ENCODE assay signal across 14 cellular contexts in genomic region chrX:78118628-78119027, GRCh38. TPM values are rescaled to one million over a fixed set of nuclear protein-coding genes. Genes with fewer than 3 reads are reported as not detected.
DNase-seq lines count a peak whose midpoint lies in the region; ATAC-seq and TF ChIP-seq lines count a peak whose summit lies in the region.
"Had no signal": no experiment of that assay in that cellular context is flagged by ENCODE, and none has a peak within 500 bp of the region (broad histone marks: within the 10 kb centered on the region; RNA-seq: fewer than 3 reads in every experiment).

No MANE protein-coding gene starts in this region.

- DNase-seq in activated CD4-positive, alpha-beta T cell treated with anti-CD3 and anti-CD28 coated beads, Interleukin-2, amount 10 ng/mL, durations not matched to agents 24 days and 14 days, result no peak
- no peak for DNase-seq in activated CD4-positive, alpha-beta T cell treated with anti-CD3 and anti-CD28 coated beads for 48 hours
- DNase-seq in CD4-positive, alpha-beta T cell, result no peak
- no peak for DNase-seq in activated T-helper 1 cell treated with anti-CD3 and anti-CD28 coated beads, Interleukin-12 subunit alpha, Interleukin-12 subunit beta, Interleukin-2, Interleukin-4 antibody, amounts not matched to agents 30 ng/mL and 10 ng/mL and 1 ng/mL, durations not matched to agents 14 hours and 24 hours and 36 hours (ENCODE audit: low spot score)
- no peak for DNase-seq in effector memory CD8-positive, alpha-beta T cell
- DNase-seq in A172 (ENCODE audit: low spot score), result no peak
- DNase-seq in central memory CD4-positive, alpha-beta T cell, result no peak
- DNase-seq in stimulated activated CD4-positive, alpha-beta T cell treated with anti-CD3 and anti-CD28 coated beads, Interleukin-2, amount 100 ng/mL, for 48 hours, result no peak
- DNase-seq: DMS79, NCI-H1436 treated with DMSO at 0.1 percent for 48 hours, NCI-H2081 treated with DMSO at 0.1 percent for 48 hours, NCI-H524 had no signal

- ATAC-seq in CD4-positive, alpha-beta T cell (ENCODE audit: poor library complexity), result no peak
- no peak for ATAC-seq in effector memory CD8-positive, alpha-beta T cell (replicated peaks)
- ATAC-seq: HCT116 had no signal

- no peak for TF ChIP-seq CTCF in CD4-positive, alpha-beta T cell (IDR thresholded peaks at IDR 0.05)

- CTCF ChIA-PET in CD4-positive, alpha-beta T cell (lab: Charles Lee), result no interaction called here

- intact Hi-C loops in activated CD4-positive, alpha-beta T cell treated with anti-CD3 and anti-CD28 coated beads, Interleukin-2, amount 10 ng/mL, durations not matched to agents 24 days and 14 days (cut with micrococcal nuclease), result no loop called here
- intact Hi-C loops in CD4-positive, alpha-beta T cell (cut with DNase I, micrococcal nuclease), result loop anchor here in 1 of 2 experiments (5.0 kb wide), 1 partner anchor 221 kb away; the partner anchor contains the start of genes COX7B and MAGT1
- intact Hi-C loops in activated T-helper 1 cell treated with anti-CD3 and anti-CD28 coated beads, Interleukin-12 subunit alpha, Interleukin-12 subunit beta, Interleukin-2, Interleukin-4 antibody, amounts not matched to agents 30 ng/mL and 10 ng/mL and 1 ng/mL, durations not matched to agents 14 hours and 24 hours and 36 hours (cut with micrococcal nuclease), result no loop called here

- H3K4me1 Mint-ChIP-seq in activated CD4-positive, alpha-beta T cell treated with anti-CD3 and anti-CD28 coated beads, Interleukin-2, amount 10 ng/mL, durations not matched to agents 24 days and 14 days, result peaks cover 62% of the 10 kb centered on the region
- peaks cover 77% of the 10 kb centered on the region for H3K4me1 Mint-ChIP-seq in CD4-positive, alpha-beta T cell (ENCODE audit: low read depth)
- H3K4me1 Mint-ChIP-seq in activated T-helper 1 cell treated with anti-CD3 and anti-CD28 coated beads, Interleukin-12 subunit alpha, Interleukin-12 subunit beta, Interleukin-2, Interleukin-4 antibody, amounts not matched to agents 30 ng/mL and 10 ng/mL and 1 ng/mL, durations not matched to agents 14 hours and 24 hours and 36 hours (ENCODE audit: low read depth), result peaks cover 71% of the 10 kb centered on the region
- H3K4me1 Mint-ChIP-seq in effector memory CD8-positive, alpha-beta T cell (ENCODE audit: low read depth in 2 of 2), result peaks cover 11 to 15% of the 10 kb centered on the region in 2 donors

- no peaks in the 10 kb centered on the region for H3K27me3 ChIP-seq in CD4-positive, alpha-beta T cell (ENCODE audit: control insufficient read depth, insufficient read depth, low read length)

- peaks cover 77% of the 10 kb centered on the region for H3K36me3 Mint-ChIP-seq in activated CD4-positive, alpha-beta T cell treated with anti-CD3 and anti-CD28 coated beads, Interleukin-2, amount 10 ng/mL, durations not matched to agents 24 days and 14 days (ENCODE audit: low read depth)
- peaks cover 92% of the 10 kb centered on the region for H3K36me3 Mint-ChIP-seq in CD4-positive, alpha-beta T cell (ENCODE audit: low read depth)
- H3K36me3 Mint-ChIP-seq in activated T-helper 1 cell treated with anti-CD3 and anti-CD28 coated beads, Interleukin-12 subunit alpha, Interleukin-12 subunit beta, Interleukin-2, Interleukin-4 antibody, amounts not matched to agents 30 ng/mL and 10 ng/mL and 1 ng/mL, durations not matched to agents 14 hours and 24 hours and 36 hours (ENCODE audit: low read depth), result peaks cover 58% of the 10 kb centered on the region
- H3K36me3 Mint-ChIP-seq in effector memory CD8-positive, alpha-beta T cell (ENCODE audit: insufficient read depth), result peaks cover 87% of the 10 kb centered on the region

- H3K4me3 Mint-ChIP-seq in activated CD4-positive, alpha-beta T cell treated with anti-CD3 and anti-CD28 coated beads, Interleukin-2, amount 10 ng/mL, durations not matched to agents 24 days and 14 days, result peak overlapping the region; percentile 43
- H3K4me3 Mint-ChIP-seq in CD4-positive, alpha-beta T cell, result no peak overlapping the region
- H3K4me3 Mint-ChIP-seq in activated T-helper 1 cell treated with anti-CD3 and anti-CD28 coated beads, Interleukin-12 subunit alpha, Interleukin-12 subunit beta, Interleukin-2, Interleukin-4 antibody, amounts not matched to agents 30 ng/mL and 10 ng/mL and 1 ng/mL, durations not matched to agents 14 hours and 24 hours and 36 hours, result no peak overlapping the region
- H3K4me3 Mint-ChIP-seq in effector memory CD8-positive, alpha-beta T cell, result no peak overlapping the region
- H3K4me3 Mint-ChIP-seq: CD14-positive monocyte had no signal

- no peaks in the 10 kb centered on the region for H3K9me3 ChIP-seq in CD4-positive, alpha-beta T cell (ENCODE audit: control insufficient read depth, low read length)

- H3K9me3 Mint-ChIP-seq in activated CD4-positive, alpha-beta T cell treated with anti-CD3 and anti-CD28 coated beads, Interleukin-2, amount 10 ng/mL, durations not matched to agents 24 days and 14 days, result no peaks in the 10 kb centered on the region
- H3K9me3 Mint-ChIP-seq in CD4-positive, alpha-beta T cell, result no peaks in the 10 kb centered on the region
- no peaks in the 10 kb centered on the region for H3K9me3 Mint-ChIP-seq in activated T-helper 1 cell treated with anti-CD3 and anti-CD28 coated beads, Interleukin-12 subunit alpha, Interleukin-12 subunit beta, Interleukin-2, Interleukin-4 antibody, amounts not matched to agents 30 ng/mL and 10 ng/mL and 1 ng/mL, durations not matched to agents 14 hours and 24 hours and 36 hours
- H3K9me3 Mint-ChIP-seq in effector memory CD8-positive, alpha-beta T cell, result no peaks in the 10 kb centered on the region
- H3K9me3 Mint-ChIP-seq: CD14-positive monocyte had no signal

- peak overlapping the region; percentile 49 for H3K27ac Mint-ChIP-seq in activated CD4-positive, alpha-beta T cell treated with anti-CD3 and anti-CD28 coated beads, Interleukin-2, amount 10 ng/mL, durations not matched to agents 24 days and 14 days
- peak overlapping the region; percentile 56 for H3K27ac Mint-ChIP-seq in CD4-positive, alpha-beta T cell
- peak overlapping the region; percentile 75 for H3K27ac Mint-ChIP-seq in activated T-helper 1 cell treated with anti-CD3 and anti-CD28 coated beads, Interleukin-12 subunit alpha, Interleukin-12 subunit beta, Interleukin-2, Interleukin-4 antibody, amounts not matched to agents 30 ng/mL and 10 ng/mL and 1 ng/mL, durations not matched to agents 14 hours and 24 hours and 36 hours
- H3K27ac Mint-ChIP-seq in effector memory CD8-positive, alpha-beta T cell, result peak overlapping the region; percentile 56 to 69

- H3K27ac ChIP-seq in CD4-positive, alpha-beta T cell (ENCODE audit: low read depth, low read length), result no peak overlapping the region

- POLR2A ChIA-PET in CD4-positive, alpha-beta T cell (lab: Charles Lee), result no interaction called here

- H3K27me3 Mint-ChIP-seq in activated CD4-positive, alpha-beta T cell treated with anti-CD3 and anti-CD28 coated beads, Interleukin-2, amount 10 ng/mL, durations not matched to agents 24 days and 14 days, result no peaks in the 10 kb centered on the region
- H3K27me3 Mint-ChIP-seq in CD4-positive, alpha-beta T cell, result no peaks in the 10 kb centered on the region
- H3K27me3 Mint-ChIP-seq in activated T-helper 1 cell treated with anti-CD3 and anti-CD28 coated beads, Interleukin-12 subunit alpha, Interleukin-12 subunit beta, Interleukin-2, Interleukin-4 antibody, amounts not matched to agents 30 ng/mL and 10 ng/mL and 1 ng/mL, durations not matched to agents 14 hours and 24 hours and 36 hours (ENCODE audit: insufficient read depth), result no peaks in the 10 kb centered on the region
- H3K27me3 Mint-ChIP-seq in effector memory CD8-positive, alpha-beta T cell, result no peaks in the 10 kb centered on the region

RNA-seq across cellular contexts. Expression of gene PGK1, which starts 14.6 kb away (rescaled TPM):
- total RNA-seq in activated CD4-positive, alpha-beta T cell treated with anti-CD3 and anti-CD28 coated beads, Interleukin-2, amount 10 ng/mL, durations not matched to agents 24 days and 14 days, result 1,039 and 1,063 TPM in 2 replicates
- 100 to 1,000 TPM; 267 to 281 TPM for total RNA-seq in CD4-positive, alpha-beta T cell
- total RNA-seq in activated T-helper 1 cell treated with anti-CD3 and anti-CD28 coated beads, Interleukin-12 subunit alpha, Interleukin-12 subunit beta, Interleukin-2, Interleukin-4 antibody, amounts not matched to agents 30 ng/mL and 10 ng/mL and 1 ng/mL, durations not matched to agents 14 hours and 24 hours and 36 hours, result 799 and 814 TPM in 2 replicates
- total RNA-seq in A172 (2014; rRNA removed; shearing (Covaris generic)), result 432 and 490 TPM in 2 replicates

RNA-seq across cellular contexts. Expression of gene TAF9B, which starts 20.8 kb away (rescaled TPM):
- total RNA-seq in activated CD4-positive, alpha-beta T cell treated with anti-CD3 and anti-CD28 coated beads, Interleukin-2, amount 10 ng/mL, durations not matched to agents 24 days and 14 days, result 14.6 and 16.1 TPM in 2 replicates
- total RNA-seq in CD4-positive, alpha-beta T cell, result 10 to 100 TPM in 1 of 2 experiments, 1 to 10 TPM in 1; 9.6 to 10.3 TPM
- total RNA-seq in activated T-helper 1 cell treated with anti-CD3 and anti-CD28 coated beads, Interleukin-12 subunit alpha, Interleukin-12 subunit beta, Interleukin-2, Interleukin-4 antibody, amounts not matched to agents 30 ng/mL and 10 ng/mL and 1 ng/mL, durations not matched to agents 14 hours and 24 hours and 36 hours, result 14.9 and 15.0 TPM in 2 replicates
- total RNA-seq in A172 (2014; rRNA removed; shearing (Covaris generic)), result 55.8 and 62.1 TPM in 2 replicates
